In genomic region chr5:891117-891836, GRCh38 we compare ENCODE assay signal across 9 cellular contexts. TPM values are rescaled to one million over a fixed set of nuclear protein-coding genes. Genes with fewer than 3 reads are reported as not detected.
A peak's percentile ranks its signal among the peaks of the same experiment; 100 is the strongest.
DNase-seq lines count a peak whose midpoint lies in the region; ATAC-seq, FAIRE-seq and TF ChIP-seq lines count a peak whose summit lies in the region.
"Had no signal": no experiment of that assay in that cellular context is flagged by ENCODE, and none has a peak within 500 bp of the region (broad histone marks: within the 10 kb centered on the region; RNA-seq: fewer than 3 reads in every experiment).

No MANE protein-coding gene starts in this region.

- H3K27ac ChIP-seq in neural cell (ENCODE audit: low read length) (peak overlapping the region; percentile 77), caudate nucleus (ENCODE audit: low read depth, low read length) (no peak overlapping the region)

- H3K79me2 ChIP-seq in neural cell (replicated peaks; ENCODE audit: insufficient read depth, low read length), result peaks cover 28% of the 10 kb centered on the region

- no peaks in the 10 kb centered on the region for H3K9me2 ChIP-seq in neural cell (ENCODE audit: insufficient read depth, low read length)

- TF ChIP-seq RAD21 in neural cell (conservative IDR thresholded peaks at IDR 0.05), result no peak

- in situ Hi-C loops in ACHN (cut with HindIII; ENCODE audit: low pct_ligation_motif_present, low pct_unique_long_range_greater_than_20kb, low sequenced_read_pairs), result no loop called here

- intact Hi-C loops in dendritic cell treated with granulocyte-macrophage colony-stimulating factor and Interleukin-4, amounts not matched to agents 40 ng/mL and 50 ng/mL, for 4 days (cut with micrococcal nuclease), result loop anchor here (5.0 kb wide), 2 partner anchors 224 to 619 kb away; partner anchors contain the start of gene PDCD6

- H3K4me2 ChIP-seq in neural cell (ENCODE audit: low read length), result peak overlapping the region; percentile 89

- H3K9me3 ChIP-seq in NT2/D1 (ENCODE audit: insufficient read depth, low read length), result no peaks in the 10 kb centered on the region
- H3K9me3 ChIP-seq in neural cell (ENCODE audit: low read length), result no peaks in the 10 kb centered on the region

- H3K9ac ChIP-seq in NT2/D1 (ENCODE audit: insufficient read length, low read depth), result peak overlapping the region; percentile 97
- peak overlapping the region; percentile 81 for H3K9ac ChIP-seq in neural cell (ENCODE audit: low read length)

- peak overlapping the region; percentile 93 for H3K4me3 ChIP-seq in NT2/D1 (ENCODE audit: insufficient read length, low read depth)
- peak overlapping the region; percentile 85 for H3K4me3 ChIP-seq in neural cell (ENCODE audit: low read length)

- H3F3A ChIP-seq in neural cell (ENCODE audit: insufficient read depth, low read length, poor library complexity, severe bottlenecking), result no peaks in the 10 kb centered on the region

- H2AFZ ChIP-seq in neural cell (ENCODE audit: low read depth, low read length), result no peak overlapping the region

- H3K27me3 Mint-ChIP-seq in dendritic cell treated with granulocyte-macrophage colony-stimulating factor and Interleukin-4, amounts not matched to agents 40 ng/mL and 50 ng/mL, for 4 days, result no peaks in the 10 kb centered on the region

- H3K4me3 Mint-ChIP-seq in dendritic cell treated with granulocyte-macrophage colony-stimulating factor and Interleukin-4, amounts not matched to agents 40 ng/mL and 50 ng/mL, for 4 days, result peak overlapping the region; percentile 71

- H3K27ac Mint-ChIP-seq in dendritic cell treated with granulocyte-macrophage colony-stimulating factor and Interleukin-4, amounts not matched to agents 40 ng/mL and 50 ng/mL, for 4 days, result peak overlapping the region; percentile 87

- no peak for DNase-seq in NT2/D1 (ENCODE audit: low read depth, low spot score)
- DNase-seq in NCI-H524 (lab: John Stamatoyannopoulos, UW), result no peak
- DNase-seq in ACHN, result no peak
- no peak for DNase-seq in caudate nucleus (lab: John Stamatoyannopoulos, UW)

- peaks cover 17% of the 10 kb centered on the region for H3K4me1 Mint-ChIP-seq in dendritic cell treated with granulocyte-macrophage colony-stimulating factor and Interleukin-4, amounts not matched to agents 40 ng/mL and 50 ng/mL, for 4 days (ENCODE audit: low read depth)

- H3K27me3 ChIP-seq in NT2/D1 (ENCODE audit: insufficient read depth, insufficient read length) (no peaks in the 10 kb centered on the region), neural cell (ENCODE audit: insufficient read depth, low read depth, low read length) (no peaks in the 10 kb centered on the region)

- no peak for ATAC-seq in GM19452 (IDR thresholded peaks at IDR 0.05; ENCODE audit: unreplicated experiment)

- FAIRE-seq in G401.6 (lab: Jason Lieb, UNC), result peak; percentile 39
- FAIRE-seq: TTC549 had no signal

- H3K36me3 ChIP-seq in NT2/D1 (ENCODE audit: insufficient read depth, insufficient read length, low read length) (peaks cover 82% of the 10 kb centered on the region), neural cell (ENCODE audit: insufficient read depth, low read length) (peaks cover 7% of the 10 kb centered on the region)

- H3K9me3 Mint-ChIP-seq in dendritic cell treated with granulocyte-macrophage colony-stimulating factor and Interleukin-4, amounts not matched to agents 40 ng/mL and 50 ng/mL, for 4 days, result no peaks in the 10 kb centered on the region

- no peaks in the 10 kb centered on the region for H4K20me1 ChIP-seq in neural cell (ENCODE audit: insufficient read depth)

- peaks cover 61% of the 10 kb centered on the region for H3K36me3 Mint-ChIP-seq in dendritic cell treated with granulocyte-macrophage colony-stimulating factor and Interleukin-4, amounts not matched to agents 40 ng/mL and 50 ng/mL, for 4 days (ENCODE audit: low read depth)

- TF ChIP-seq CTCF in neural cell (IDR thresholded peaks at IDR 0.05; ENCODE audit: poor library complexity, severe bottlenecking), result no peak

- TF ChIP-seq EP300 in neural cell (conservative IDR thresholded peaks at IDR 0.05; ENCODE audit: poor library complexity, severe bottlenecking), result no peak

- peaks cover 11% of the 10 kb centered on the region for H3K4me1 ChIP-seq in NT2/D1 (ENCODE audit: insufficient read depth, insufficient read length)

TF ChIP-seq in neural cell, 6 proteins besides CTCF, POLR2A, EP300 and RAD21:
- no peak for TF ChIP-seq MXI1 (conservative IDR thresholded peaks at IDR 0.05; ENCODE audit: poor library complexity, severe bottlenecking)
- TF ChIP-seq TAF1 (IDR thresholded peaks at IDR 0.05; ENCODE audit: low read depth), result no peak
- no peak for TF ChIP-seq SMC3 (conservative IDR thresholded peaks at IDR 0.05; ENCODE audit: poor library complexity)
- TF ChIP-seq POLR2AphosphoS5 (IDR thresholded peaks at IDR 0.05), result no peak
- no peak for TF ChIP-seq REST (IDR thresholded peaks at IDR 0.05; ENCODE audit: borderline replicate concordance)
- no peak for TF ChIP-seq EZH2 (IDR thresholded peaks at IDR 0.05; ENCODE audit: borderline replicate concordance, insufficient read depth, low read length, poor library complexity, severe bottlenecking)

RNA-seq across cellular contexts. Expression of gene BRD9, which starts 1.3 kb away (rescaled TPM):
- polyA plus RNA-seq in neural cell, result 50.4 and 51.3 TPM in 2 replicates
- polyA minus RNA-seq in neural cell, result 50.4 and 55.8 TPM in 2 replicates

RNA-seq across cellular contexts. Expression of gene TRIP13, which starts 1.4 kb away (rescaled TPM):
- polyA plus RNA-seq in neural cell, result 2.1 and 2.6 TPM in 2 replicates
- polyA minus RNA-seq in neural cell, result 2.1 and 2.4 TPM in 2 replicates

RNA-seq across cellular contexts. Expression of gene ZDHHC11, which starts 40.5 kb away (rescaled TPM):
- 11.4 and 12.6 TPM in 2 replicates for polyA plus RNA-seq in neural cell
- polyA minus RNA-seq in neural cell, result 13.2 and 14.9 TPM in 2 replicates
